Comparison of ENCODE assay signal across 1 cellular context in the genomic region with DNA sequence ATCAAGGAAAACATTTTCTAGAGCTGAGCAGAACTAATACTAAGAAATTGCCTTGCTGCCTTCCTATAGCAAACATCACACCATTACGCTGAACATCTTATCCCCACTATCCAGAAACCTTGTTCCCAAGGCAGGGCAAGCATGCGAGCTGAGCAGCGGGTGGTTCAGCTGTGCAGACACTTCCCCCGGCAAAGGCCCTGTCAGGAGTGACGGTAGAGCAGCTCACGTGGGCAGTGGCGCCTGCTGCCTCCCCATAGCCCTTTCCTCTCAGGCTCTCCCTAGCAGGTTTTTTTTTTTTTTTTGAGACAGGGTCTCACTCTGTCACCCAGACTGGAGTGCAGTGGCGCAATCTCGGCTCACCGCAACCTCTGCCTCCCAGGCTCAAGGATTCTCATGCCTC.
TF ChIP-seq lines count a peak whose summit lies in the region.

No MANE protein-coding gene starts in this region.

TF ChIP-seq in H1, 55 proteins besides CTCF, POLR2A, EP300 and RAD21 (continued from another document):
- no peak for TF ChIP-seq GTF2F1 (IDR thresholded peaks at IDR 0.05; ENCODE audit: borderline replicate concordance, low read depth, low read length)
- no peak for TF ChIP-seq TCF12 (IDR thresholded peaks at IDR 0.05; ENCODE audit: low read depth, low read length)
- TF ChIP-seq TBP (IDR thresholded peaks at IDR 0.05; ENCODE audit: low read depth, low read length): no peak
- TF ChIP-seq PHF8 (conservative IDR thresholded peaks at IDR 0.05; ENCODE audit: low read depth, low read length): no peak
- no peak for TF ChIP-seq BRCA1 (IDR thresholded peaks at IDR 0.05; ENCODE audit: low read depth, low read length)
- no peak for TF ChIP-seq CBX8 (IDR thresholded peaks at IDR 0.05; ENCODE audit: borderline replicate concordance, low read depth, low read length)
- TF ChIP-seq TAF7 (optimal IDR thresholded peaks at IDR 0.05; ENCODE audit: borderline replicate concordance, low read depth, low read length): no peak
- TF ChIP-seq, protein P1, sequence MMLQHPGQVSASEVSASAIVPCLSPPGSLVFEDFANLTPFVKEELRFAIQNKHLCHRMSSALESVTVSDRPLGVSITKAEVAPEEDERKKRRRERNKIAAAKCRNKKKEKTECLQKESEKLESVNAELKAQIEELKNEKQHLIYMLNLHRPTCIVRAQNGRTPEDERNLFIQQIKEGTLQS (IDR thresholded peaks at IDR 0.05; ENCODE audit: insufficient read depth, low read depth, low read length): no peak
- TF ChIP-seq ZNF274 (IDR thresholded peaks at IDR 0.05; ENCODE audit: borderline replicate concordance, extremely low read depth, low read length): no peak
- TF ChIP-seq POLR2AphosphoS5 (IDR thresholded peaks at IDR 0.05; ENCODE audit: low read depth, low read length): no peak
- TF ChIP-seq KDM4A (IDR thresholded peaks at IDR 0.05; ENCODE audit: low read depth, low read length, severe bottlenecking): no peak
- TF ChIP-seq SP2 (IDR thresholded peaks at IDR 0.05; ENCODE audit: low read length): no peak
- no peak for TF ChIP-seq JUND (IDR thresholded peaks at IDR 0.05; ENCODE audit: low read length)
- no peak for TF ChIP-seq SIRT6 (IDR thresholded peaks at IDR 0.05; ENCODE audit: low read length)
TF ChIP-seq in H1: peak in this region for 0.
